22 cellular contexts compared by ENCODE assay signal in genomic region chr9:106438928-106439327, GRCh38.
DNase-seq lines count a peak whose midpoint lies in the region; ATAC-seq and TF ChIP-seq lines count a peak whose summit lies in the region.
"Had no signal": no experiment of that assay in that cellular context is flagged by ENCODE, and none has a peak within 500 bp of the region (broad histone marks: within the 10 kb centered on the region; RNA-seq: fewer than 3 reads in every experiment).

No MANE protein-coding gene starts in this region.

- CTCF ChIA-PET in CD8-positive, alpha-beta memory T cell (lab: Charles Lee): no interaction called here
- CTCF ChIA-PET in activated CD4-positive, alpha-beta memory T cell treated with anti-CD3 and anti-CD28 coated beads for 36 hours (lab: Charles Lee): no interaction called here

- no peaks in the 10 kb centered on the region for H3K4me1 Mint-ChIP-seq in CD8-positive, alpha-beta memory T cell
- no peaks in the 10 kb centered on the region for H3K4me1 Mint-ChIP-seq in activated CD4-positive, alpha-beta memory T cell treated with anti-CD3 and anti-CD28 coated beads for 36 hours (ENCODE audit: low read depth)
- H3K4me1 Mint-ChIP-seq: memory B cell; naive B cell; stimulated activated naive B cell treated with anti-CD40 and anti-IgM and Interleukin-4, amounts not matched to agents 10 μg/mL and 1 μg/mL and 100 μg/mL, for 72 hours; T-helper 17 cell had no signal

- WGBS in mesodermal cell (ENCODE audit: insufficient coverage in 2 of 2), 2 experiments: 100% methylated on average over 1 of the region's 3 CpGs; no CpG with 5 or more reads in 1 of the 2 experiments

- in situ Hi-C loops in brain microvascular endothelial cell (cut with HindIII; ENCODE audit: low pct_ligation_motif_present, low sequenced_read_pairs): no loop called here

- peaks cover 10 to 26% (median 24%) of the 10 kb centered on the region in 5 donors for H3K9me3 Mint-ChIP-seq in CD8-positive, alpha-beta memory T cell
- H3K9me3 Mint-ChIP-seq in activated CD4-positive, alpha-beta memory T cell treated with anti-CD3 and anti-CD28 coated beads for 36 hours: peaks cover 22% of the 10 kb centered on the region

- H3K36me3 Mint-ChIP-seq in CD8-positive, alpha-beta memory T cell: peaks cover 0 to 2% (median 0%) of the 10 kb centered on the region in 3 donors
- no peaks in the 10 kb centered on the region for H3K36me3 Mint-ChIP-seq in activated CD4-positive, alpha-beta memory T cell treated with anti-CD3 and anti-CD28 coated beads for 36 hours
- H3K36me3 Mint-ChIP-seq: memory B cell; naive B cell; stimulated activated naive B cell treated with anti-CD40 and anti-IgM and Interleukin-4, amounts not matched to agents 10 μg/mL and 1 μg/mL and 100 μg/mL, for 72 hours had no signal

- no peaks in the 10 kb centered on the region for H3K27me3 ChIP-seq in brain microvascular endothelial cell (replicated peaks)
- H3K27me3 ChIP-seq in CD8-positive, alpha-beta memory T cell (ENCODE audit: insufficient read depth, low read length, poor library complexity, severe bottlenecking): no peaks in the 10 kb centered on the region
- H3K27me3 ChIP-seq: dorsolateral prefrontal cortex, SJSA1 had no signal

- no peak for TF ChIP-seq CTCF in AG10803 (conservative IDR thresholded peaks at IDR 0.05; ENCODE audit: low read length)
- TF ChIP-seq CTCF in brain microvascular endothelial cell (IDR thresholded peaks at IDR 0.05; ENCODE audit: low read depth, low read length, missing control alignments): no peak

- POLR2A ChIA-PET in CD8-positive, alpha-beta memory T cell (lab: Charles Lee): no interaction called here
- POLR2A ChIA-PET in activated CD4-positive, alpha-beta memory T cell treated with anti-CD3 and anti-CD28 coated beads for 36 hours (lab: Charles Lee): no interaction called here

- no peak overlapping the region for H3K4me3 ChIP-seq in AG10803 (ENCODE audit: low read length)
- H3K4me3 ChIP-seq in brain microvascular endothelial cell (ENCODE audit: low read depth, low read length): no peak overlapping the region
- H3K4me3 ChIP-seq in mesodermal cell (ENCODE audit: extremely low read depth, insufficient read depth, low read length, poor library complexity, severe bottlenecking): no peak overlapping the region
- no peak overlapping the region for H3K4me3 ChIP-seq in CD8-positive, alpha-beta memory T cell (ENCODE audit: low read length)
- H3K4me3 ChIP-seq: dorsolateral prefrontal cortex, SJSA1, thoracic aorta had no signal

- no peaks in the 10 kb centered on the region for H3K27me3 Mint-ChIP-seq in CD8-positive, alpha-beta memory T cell
- no peaks in the 10 kb centered on the region for H3K27me3 Mint-ChIP-seq in activated CD4-positive, alpha-beta memory T cell treated with anti-CD3 and anti-CD28 coated beads for 36 hours
- H3K27me3 Mint-ChIP-seq: activated T-cell treated with anti-CD3 and anti-CD28 coated beads, Interleukin-2, amount 50 U/mL, for 24 hours; memory B cell; naive B cell; stimulated activated naive B cell treated with anti-CD40 and anti-IgM and Interleukin-4, amounts not matched to agents 10 μg/mL and 1 μg/mL and 100 μg/mL, for 72 hours; T-helper 17 cell had no signal

- ATAC-seq in HG03378 (IDR thresholded peaks at IDR 0.05; ENCODE audit: unreplicated experiment): no peak
- ATAC-seq: stimulated activated naive B cell treated with anti-CD40 and anti-IgM and Interleukin-4, amounts not matched to agents 10 μg/mL and 1 μg/mL and 100 μg/mL, for 72 hours; T-helper 17 cell had no signal

- H3K4me3 Mint-ChIP-seq in CD8-positive, alpha-beta memory T cell: no peak overlapping the region
- no peak overlapping the region for H3K4me3 Mint-ChIP-seq in activated CD4-positive, alpha-beta memory T cell treated with anti-CD3 and anti-CD28 coated beads for 36 hours
- H3K4me3 Mint-ChIP-seq: activated T-cell treated with anti-CD3 and anti-CD28 coated beads, Interleukin-2, amount 50 U/mL, for 24 hours; memory B cell; naive B cell; stimulated activated naive B cell treated with anti-CD40 and anti-IgM and Interleukin-4, amounts not matched to agents 10 μg/mL and 1 μg/mL and 100 μg/mL, for 72 hours; T-helper 17 cell had no signal

- intact Hi-C loops in activated CD4-positive, alpha-beta memory T cell treated with anti-CD3 and anti-CD28 coated beads for 36 hours (cut with micrococcal nuclease): no loop called here

- H3K9me3 ChIP-seq in mesodermal cell (ENCODE audit: control insufficient read depth, low read length): no peaks in the 10 kb centered on the region
- no peaks in the 10 kb centered on the region for H3K9me3 ChIP-seq in CD8-positive, alpha-beta memory T cell (ENCODE audit: low read length)
- H3K9me3 ChIP-seq: SJSA1, thoracic aorta had no signal

- H3K27ac Mint-ChIP-seq in CD8-positive, alpha-beta memory T cell: no peak overlapping the region
- H3K27ac Mint-ChIP-seq in activated CD4-positive, alpha-beta memory T cell treated with anti-CD3 and anti-CD28 coated beads for 36 hours: no peak overlapping the region
- H3K27ac Mint-ChIP-seq: activated T-cell treated with anti-CD3 and anti-CD28 coated beads, Interleukin-2, amount 50 U/mL, for 24 hours; memory B cell; naive B cell; stimulated activated naive B cell treated with anti-CD40 and anti-IgM and Interleukin-4, amounts not matched to agents 10 μg/mL and 1 μg/mL and 100 μg/mL, for 72 hours; T-helper 17 cell had no signal

- DNase-seq in AG10803 (ENCODE audit: low read depth): peak; percentile 57
- DNase-seq in GM04503 (ENCODE audit: low read depth): peak; percentile 6
- DNase-seq in brain microvascular endothelial cell: peak; percentile 0
- no peak for DNase-seq in CD8-positive, alpha-beta memory T cell
- DNase-seq in activated CD4-positive, alpha-beta memory T cell treated with anti-CD3 and anti-CD28 coated beads for 36 hours: no peak
- DNase-seq: activated T-cell treated with anti-CD3 and anti-CD28 coated beads, Interleukin-2, amount 50 U/mL, for 24 hours; amygdala; Calu3; dorsolateral prefrontal cortex; KG1; naive B cell; NCI-H146; NCI-H526; stimulated activated CD4-positive, alpha-beta T cell treated with anti-CD3 and anti-CD28 coated beads, Interleukin-4, amount 100 ng/mL, for 1 hour; stimulated activated naive B cell treated with anti-CD40 and anti-IgM and Interleukin-4, amounts not matched to agents 10 μg/mL and 1 μg/mL and 100 μg/mL, for 72 hours; T-helper 17 cell had no signal

- no peaks in the 10 kb centered on the region for H3K36me3 ChIP-seq in brain microvascular endothelial cell (replicated peaks)
- H3K36me3 ChIP-seq in mesodermal cell (ENCODE audit: control insufficient read depth, insufficient read depth, low read length): no peaks in the 10 kb centered on the region
- no peaks in the 10 kb centered on the region for H3K36me3 ChIP-seq in CD8-positive, alpha-beta memory T cell (ENCODE audit: insufficient read depth, low read length)
- H3K36me3 ChIP-seq: thoracic aorta had no signal

- H3K4me1 ChIP-seq in mesodermal cell (ENCODE audit: control insufficient read depth, insufficient read depth, low read length, poor library complexity, severe bottlenecking): no peaks in the 10 kb centered on the region
- no peaks in the 10 kb centered on the region for H3K4me1 ChIP-seq in CD8-positive, alpha-beta memory T cell (ENCODE audit: insufficient read depth, low read length)

- H3K27ac ChIP-seq in brain microvascular endothelial cell (no peak overlapping the region), mesodermal cell (ENCODE audit: low read depth, low read length, severe bottlenecking) (peak overlapping the region; percentile 39)
- no peak overlapping the region for H3K27ac ChIP-seq in CD8-positive, alpha-beta memory T cell (ENCODE audit: low read depth, low read length)
- H3K27ac ChIP-seq: C4-2B, dorsolateral prefrontal cortex, SJSA1, thoracic aorta had no signal

Comparison
In these comparisons a context has a peak if more than half of its experiments do, and no peak if none do; other contexts are left out.
1. DNase-seq: peak in AG10803 (single experiment), GM04503 (single experiment) and brain microvascular endothelial cell (single experiment); none in CD8-positive, alpha-beta memory T cell (0 of 5) and activated CD4-positive, alpha-beta memory T cell treated with anti-CD3 and anti-CD28 coated beads for 36 hours (single experiment).